ENCODE assay signal across 17 cellular contexts in genomic region chr13:20891034-20891433, GRCh38. TPM values are rescaled to one million over a fixed set of nuclear protein-coding genes. Genes with fewer than 3 reads are reported as not detected.
DNase-seq lines count a peak whose midpoint lies in the region; ATAC-seq and TF ChIP-seq lines count a peak whose summit lies in the region.
"Had no signal": no experiment of that assay in that cellular context is flagged by ENCODE, and none has a peak within 500 bp of the region (broad histone marks: within the 10 kb centered on the region; RNA-seq: fewer than 3 reads in every experiment).

No MANE protein-coding gene starts in this region.

- H3K27me3 Mint-ChIP-seq in stimulated activated naive CD8-positive, alpha-beta T cell treated with anti-CD3 and anti-CD28 coated beads, Interleukin-15, Interleukin-2, amounts not matched to agents 100 ng/mL and 50 ng/mL, for 24 hours = no peaks in the 10 kb centered on the region
- no peaks in the 10 kb centered on the region for H3K27me3 Mint-ChIP-seq in naive thymus-derived CD4-positive, alpha-beta T cell
- H3K27me3 Mint-ChIP-seq: B cell had no signal

- no peak for ATAC-seq in stimulated activated naive CD8-positive, alpha-beta T cell treated with anti-CD3 and anti-CD28 coated beads, Interleukin-15, Interleukin-2, amounts not matched to agents 100 U/mL and 50 U/mL, for 24 hours
- ATAC-seq in naive thymus-derived CD4-positive, alpha-beta T cell = peak; percentile 57
- ATAC-seq in GM18858 (IDR thresholded peaks at IDR 0.05; ENCODE audit: unreplicated experiment) = no peak
- ATAC-seq: HCT116 had no signal

- H3K36me3 Mint-ChIP-seq in stimulated activated naive CD8-positive, alpha-beta T cell treated with anti-CD3 and anti-CD28 coated beads, Interleukin-15, Interleukin-2, amounts not matched to agents 100 ng/mL and 50 ng/mL, for 24 hours (ENCODE audit: low read depth) = peaks cover 42% of the 10 kb centered on the region
- peaks cover 0 to 19% (median 5%) of the 10 kb centered on the region in 5 donors for H3K36me3 Mint-ChIP-seq in naive thymus-derived CD4-positive, alpha-beta T cell

- no peaks in the 10 kb centered on the region for H3K9me3 ChIP-seq in naive thymus-derived CD4-positive, alpha-beta T cell (ENCODE audit: control insufficient read depth in 2 of 3, low read length in 3 of 3)
- no peaks in the 10 kb centered on the region for H3K9me3 ChIP-seq in vagina
- H3K9me3 ChIP-seq: BLaER1 treated with 17β-estradiol and CSF1 and Interleukin-3, amounts not matched to agents 10 nM and 100 nM had no signal

- peaks cover 34% of the 10 kb centered on the region for H3K4me1 Mint-ChIP-seq in stimulated activated naive CD8-positive, alpha-beta T cell treated with anti-CD3 and anti-CD28 coated beads, Interleukin-15, Interleukin-2, amounts not matched to agents 100 ng/mL and 50 ng/mL, for 24 hours (ENCODE audit: low read depth)
- peaks cover 21 to 63% (median 42%) of the 10 kb centered on the region in 7 donors for H3K4me1 Mint-ChIP-seq in naive thymus-derived CD4-positive, alpha-beta T cell

- H3K27ac Mint-ChIP-seq in stimulated activated naive CD8-positive, alpha-beta T cell treated with anti-CD3 and anti-CD28 coated beads, Interleukin-15, Interleukin-2, amounts not matched to agents 100 ng/mL and 50 ng/mL, for 24 hours = no peak overlapping the region
- H3K27ac Mint-ChIP-seq in naive thymus-derived CD4-positive, alpha-beta T cell = peak overlapping the region in 1 of 9 donors; percentile 77
- H3K27ac Mint-ChIP-seq: B cell; CD8-positive, alpha-beta T cell had no signal

- H3K4me3 ChIP-seq in naive thymus-derived CD4-positive, alpha-beta T cell (ENCODE audit: low read length) = no peak overlapping the region
- no peak overlapping the region for H3K4me3 ChIP-seq in vagina
- H3K4me3 ChIP-seq: BLaER1 treated with 17β-estradiol and CSF1 and Interleukin-3, amounts not matched to agents 10 nM and 100 nM had no signal

- CTCF ChIA-PET in naive thymus-derived CD4-positive, alpha-beta T cell (lab: Charles Lee) = no interaction called here

- H3K4me1 ChIP-seq in naive thymus-derived CD4-positive, alpha-beta T cell (ENCODE audit: control insufficient read depth in 2 of 2, insufficient read depth in 2 of 2, low read length in 2 of 2) = peaks cover 0 to 11% of the 10 kb centered on the region in 2 donors
- peaks cover 7% of the 10 kb centered on the region for H3K4me1 ChIP-seq in vagina

- TF ChIP-seq CTCF in vagina (IDR thresholded peaks at IDR 0.05) = no peak

- no peaks in the 10 kb centered on the region for H3K9me3 Mint-ChIP-seq in stimulated activated naive CD8-positive, alpha-beta T cell treated with anti-CD3 and anti-CD28 coated beads, Interleukin-15, Interleukin-2, amounts not matched to agents 100 ng/mL and 50 ng/mL, for 24 hours
- no peaks in the 10 kb centered on the region for H3K9me3 Mint-ChIP-seq in naive thymus-derived CD4-positive, alpha-beta T cell
- H3K9me3 Mint-ChIP-seq: CD8-positive, alpha-beta T cell had no signal

- H3K36me3 ChIP-seq in naive thymus-derived CD4-positive, alpha-beta T cell (ENCODE audit: control insufficient read depth in 2 of 3, insufficient read depth in 3 of 3, low read length in 3 of 3) = peaks cover 0 to 3% (median 0%) of the 10 kb centered on the region in 3 experiments
- no peaks in the 10 kb centered on the region for H3K36me3 ChIP-seq in vagina

- peak overlapping the region; percentile 5 for H3K4me3 Mint-ChIP-seq in stimulated activated naive CD8-positive, alpha-beta T cell treated with anti-CD3 and anti-CD28 coated beads, Interleukin-15, Interleukin-2, amounts not matched to agents 100 ng/mL and 50 ng/mL, for 24 hours
- H3K4me3 Mint-ChIP-seq in naive thymus-derived CD4-positive, alpha-beta T cell = peak overlapping the region in 2 of 10 donors; percentile 8 to 27
- H3K4me3 Mint-ChIP-seq: B cell; CD8-positive, alpha-beta T cell had no signal

- no peak overlapping the region for H3K27ac ChIP-seq in naive thymus-derived CD4-positive, alpha-beta T cell (ENCODE audit: low read depth, low read length)
- H3K27ac ChIP-seq in vagina = no peak overlapping the region
- H3K27ac ChIP-seq: BLaER1 treated with 17β-estradiol and CSF1 and Interleukin-3, amounts not matched to agents 10 nM and 100 nM; HL-60 had no signal

- POLR2A ChIA-PET in naive thymus-derived CD4-positive, alpha-beta T cell (lab: Charles Lee) = interaction anchor here (0.7 to 2.7 kb wide), 2 partner anchors 11 to 32 kb away, joined by 3 to 16 read pairs; partner anchors contain the start of gene XPO4

- intact Hi-C loops in naive thymus-derived CD4-positive, alpha-beta T cell (cut with micrococcal nuclease) = no loop called here
- intact Hi-C loops in vagina (cut with DNase I) = loop anchor here (10.0 kb wide), 1 partner anchor 1006 kb away; no protein-coding TSS in a partner anchor

- TF ChIP-seq POLR2A in vagina (IDR thresholded peaks at IDR 0.05) = no peak

- no peak for DNase-seq in stimulated activated naive CD8-positive, alpha-beta T cell treated with anti-CD3 and anti-CD28 coated beads, Interleukin-15, Interleukin-2, amounts not matched to agents 100 U/mL and 50 U/mL, for 24 hours
- DNase-seq in dedifferentiated amniotic fluid mesenchymal stem cell (ENCODE audit: extremely low spot score) = peak; percentile 6
- DNase-seq in naive thymus-derived CD4-positive, alpha-beta T cell = no peak
- no peak for DNase-seq in vagina (ENCODE audit: extremely low spot score in 2 of 2)
- no peak for DNase-seq in hippocampal formation (lab: John Stamatoyannopoulos, UW)
- DNase-seq: Calu3; CD8-positive, alpha-beta T cell; DMS79 treated with DMSO at 0.1 percent for 48 hours; GF-D8; GOT3; H7 had no signal

- no peaks in the 10 kb centered on the region for H3K27me3 ChIP-seq in naive thymus-derived CD4-positive, alpha-beta T cell (ENCODE audit: control insufficient read depth in 2 of 2, insufficient read depth in 2 of 2, low read length in 2 of 2)
- H3K27me3 ChIP-seq in vagina = no peaks in the 10 kb centered on the region
- H3K27me3 ChIP-seq: BLaER1 treated with 17β-estradiol and CSF1 and Interleukin-3, amounts not matched to agents 10 nM and 100 nM had no signal

RNA-seq across cellular contexts. Expression of gene XPO4, which starts 11.5 kb away (rescaled TPM):
- 10 to 100 TPM; 20.9 to 26.5 (median 23.5) TPM for total RNA-seq in naive thymus-derived CD4-positive, alpha-beta T cell
- polyA plus RNA-seq in naive thymus-derived CD4-positive, alpha-beta T cell = 1 to 10 TPM; 6.1 to 6.9 TPM
- total RNA-seq in vagina = 17.7 TPM
